Comparison of ENCODE assay signal across 8 cellular contexts in the genomic region with DNA sequence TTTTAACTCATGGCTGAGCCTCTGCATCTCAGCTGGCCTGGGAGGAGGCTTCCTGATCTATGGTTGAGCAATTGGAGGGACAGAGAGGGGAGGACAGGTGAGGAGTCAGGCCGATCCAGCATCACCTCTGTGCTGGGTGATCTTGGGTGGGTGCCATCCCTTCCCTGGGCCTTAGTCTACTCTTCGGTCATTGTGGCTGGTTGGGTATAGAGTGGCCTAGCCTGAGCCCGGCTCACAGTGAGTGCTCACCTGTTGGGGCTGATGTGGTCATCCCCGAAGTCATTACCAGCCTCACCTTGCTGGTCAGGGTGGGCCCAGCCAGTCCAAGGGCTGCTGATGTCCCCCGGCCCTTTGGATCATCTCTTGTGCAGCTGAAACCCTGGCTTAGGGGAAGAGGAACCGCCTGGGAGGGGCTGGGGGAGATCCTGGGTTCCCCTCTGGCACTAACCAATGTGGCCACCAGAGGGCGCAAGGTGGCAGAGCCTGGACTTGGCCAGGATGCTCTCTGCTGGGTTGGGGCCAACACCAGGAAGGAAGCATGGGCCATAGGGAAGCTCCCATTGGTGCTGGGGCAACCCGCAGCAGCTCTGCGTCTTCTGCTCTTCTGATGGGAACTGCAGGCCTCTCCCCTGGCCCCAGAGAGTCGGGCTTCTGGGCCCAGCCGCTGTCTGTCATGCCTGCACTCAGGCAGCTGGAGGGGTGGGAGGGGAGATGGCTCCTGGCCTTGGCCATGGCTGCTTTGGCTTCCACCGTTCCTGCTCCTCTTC. TPM values are rescaled to one million over a fixed set of nuclear protein-coding genes. Genes with fewer than 3 reads are reported as not detected.
DNase-seq lines count a peak whose midpoint lies in the region; ATAC-seq, FAIRE-seq and TF ChIP-seq lines count a peak whose summit lies in the region.

No MANE protein-coding gene starts in this region.

- H3K4me1 Mint-ChIP-seq in MCF 10A (ENCODE audit: insufficient read depth, unreplicated experiment), result no peaks in the 10 kb centered on the region
- peaks cover 9 to 14% of the 10 kb centered on the region in 2 donors for H3K4me1 Mint-ChIP-seq in immature natural killer cell

- POLR2A ChIA-PET in MCF 10A (lab: Yijun Ruan, JAX), result interaction anchor here (0.6 to 1.2 kb wide), 6 partner anchors 17 to 512 kb away, joined by 3 to 7 read pairs (median 4); a partner anchor contains a TSS

- FAIRE-seq in D721Med (lab: Jason Lieb, UNC), result no peak

- DNase-seq in D721Med (ENCODE audit: insufficient read length, low spot score), result peak; percentile 74
- DNase-seq in HFF-Myc (ENCODE audit: extremely low read depth, low read depth), result peak; percentile 55
- DNase-seq in NCI-H2196 (lab: John Stamatoyannopoulos, UW; ENCODE audit: unreplicated experiment), result peak; percentile 92
- DNase-seq in MCF 10A (ENCODE audit: unreplicated experiment), result peak; percentile 85
- DNase-seq in immature natural killer cell, result peak; percentile 65 to 72 (median 67)
- peak; percentile 72 to 82 for DNase-seq in stimulated activated CD4-positive, alpha-beta T cell treated with anti-CD3 and anti-CD28 coated beads, Interleukin-15, amount 100 ng/mL, for 48 hours (ENCODE audit: low read depth in 2 of 2)

- H3K36me3 Mint-ChIP-seq in MCF 10A (ENCODE audit: insufficient read depth, unreplicated experiment) (no peaks in the 10 kb centered on the region), immature natural killer cell (no peaks in the 10 kb centered on the region)

- no peak overlapping the region for H3K4me3 ChIP-seq in HFF-Myc (replicated peaks; ENCODE audit: low read depth, low read length)

- no peak for TF ChIP-seq POLR2A in GM18505 (IDR thresholded peaks at IDR 0.05; ENCODE audit: borderline replicate concordance, extremely low read depth, insufficient read depth, insufficient read length)

- no peak for ATAC-seq in GM18505 (IDR thresholded peaks at IDR 0.05; ENCODE audit: unreplicated experiment)

- CTCF ChIA-PET in MCF 10A (lab: Yijun Ruan, JAX), result interaction anchor here (0.6 to 2.6 kb wide), 30 partner anchors 8 to 425 kb away, joined by 3 to 17 read pairs (median 4); no protein-coding TSS in a partner anchor

- peak overlapping the region; percentile 35; the same call in 1 of the 2 replicates for H3K27ac ChIP-seq in VCaP

- no peak overlapping the region for H3K27ac Mint-ChIP-seq in MCF 10A (ENCODE audit: low read depth, unreplicated experiment)
- peak overlapping the region in 2 of 6 donors; percentile 50 to 80 for H3K27ac Mint-ChIP-seq in immature natural killer cell

- H3K27me3 Mint-ChIP-seq in MCF 10A (ENCODE audit: insufficient read depth, unreplicated experiment) (no peaks in the 10 kb centered on the region), immature natural killer cell (ENCODE audit: low read depth in 3 of 3) (peaks cover 0 to 10% (median 1%) of the 10 kb centered on the region in 3 donors)

- no peaks in the 10 kb centered on the region for H3K9me3 Mint-ChIP-seq in MCF 10A (ENCODE audit: unreplicated experiment)
- H3K9me3 Mint-ChIP-seq in immature natural killer cell, result no peaks in the 10 kb centered on the region

- TF ChIP-seq CTCF in D721Med (IDR thresholded peaks at IDR 0.05; ENCODE audit: insufficient read depth, missing control alignments), result peak; percentile 87
- peak; percentile 94 for TF ChIP-seq CTCF in HFF-Myc (IDR thresholded peaks at IDR 0.05; ENCODE audit: low read depth, low read length, missing control alignments)
- peak; percentile 98 for TF ChIP-seq CTCF in VCaP (conservative IDR thresholded peaks at IDR 0.05)
- peak; percentile 90 for TF ChIP-seq CTCF in MCF 10A (IDR thresholded peaks at IDR 0.05; ENCODE audit: unreplicated experiment)

- BruUV-seq in MCF 10A (replicated peaks; lab: Mats Ljungman, UMichigan), result no TSS peak

- H3K4me3 Mint-ChIP-seq in MCF 10A (ENCODE audit: unreplicated experiment) (no peak overlapping the region), immature natural killer cell (no peak overlapping the region)

- intact Hi-C loops in MCF 10A (cut with micrococcal nuclease), result loop anchor here (1.0 kb wide), 1 partner anchor 197 kb away; no protein-coding TSS in a partner anchor

RNA-seq across cellular contexts. Expression of a gene that starts 17.3 kb away (rescaled TPM):
- 34.4 and 37.3 TPM in 2 replicates for total RNA-seq in MCF 10A (2022)
- 10 to 100 TPM in 2 of 3 donors, 1 to 10 TPM in 1; 5.6 to 37.2 (median 12.9) TPM for polyA plus RNA-seq in immature natural killer cell

RNA-seq across cellular contexts. Expression of a gene that starts 17.9 kb away (rescaled TPM):
- total RNA-seq in MCF 10A (2022), result 2.3 and 4.1 TPM in 2 replicates
- 10 to 100 TPM in 2 of 3 donors, 1 to 10 TPM in 1; 9.1 to 20.7 (median 10.2) TPM for polyA plus RNA-seq in immature natural killer cell
